Comparison of ENCODE assay signal across 8 cellular contexts in the genomic region with DNA sequence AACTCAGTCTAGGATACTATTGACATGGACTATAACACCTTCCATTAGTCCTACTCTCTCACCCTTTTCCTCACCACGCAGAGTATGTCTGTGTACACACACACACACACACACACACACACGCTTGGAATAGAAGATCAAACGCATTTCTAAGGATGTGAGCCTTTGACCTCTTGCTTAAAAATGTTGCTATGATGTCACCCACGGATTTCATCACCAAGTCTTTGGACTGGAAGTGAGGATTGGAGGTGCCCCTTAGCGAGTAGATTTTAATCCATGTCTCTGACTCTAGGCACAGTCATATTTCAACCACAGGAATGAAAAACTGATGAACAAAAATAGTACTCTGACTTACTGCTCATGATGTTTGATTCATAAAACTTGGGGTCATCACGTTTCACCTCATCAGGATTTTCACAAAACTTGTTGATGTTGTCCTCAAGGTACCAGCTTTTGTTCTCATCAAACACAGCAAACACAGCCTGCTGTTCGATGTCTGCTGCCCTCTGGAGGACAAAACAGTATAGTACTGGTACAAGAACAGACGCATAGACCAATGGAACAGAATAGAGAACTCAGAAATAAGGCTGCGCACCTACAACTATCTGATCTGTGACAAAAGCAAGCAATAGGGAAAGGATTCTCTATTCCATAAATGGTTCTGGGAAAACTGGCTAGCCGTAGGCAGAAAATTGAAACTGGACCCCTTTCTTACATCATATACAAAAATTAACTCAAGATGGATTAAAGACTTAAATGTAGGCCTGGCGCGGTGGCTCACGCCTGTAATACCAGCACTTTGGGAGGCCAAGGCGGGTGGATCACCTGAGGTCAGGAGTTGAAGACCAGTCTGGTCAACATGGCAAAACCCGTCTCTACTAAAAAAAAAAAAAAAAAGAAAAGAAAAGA. TPM values are rescaled to one million over a fixed set of nuclear protein-coding genes. Genes with fewer than 3 reads are reported as not detected.
DNase-seq lines count a peak whose midpoint lies in the region; ATAC-seq, FAIRE-seq and TF ChIP-seq lines count a peak whose summit lies in the region.

No MANE protein-coding gene starts in this region.

- H3K79me2 ChIP-seq in neural cell (replicated peaks; ENCODE audit: insufficient read depth, low read length): no peaks in the 10 kb centered on the region

- H3K4me1 ChIP-seq in upper lobe of left lung: no peaks in the 10 kb centered on the region

- no peaks in the 10 kb centered on the region for H3K9me2 ChIP-seq in neural cell (ENCODE audit: insufficient read depth, low read length)

- in situ Hi-C loops in ACHN (cut with HindIII; ENCODE audit: low pct_ligation_motif_present, low pct_unique_long_range_greater_than_20kb, low sequenced_read_pairs): no loop called here

- H3F3A ChIP-seq in neural cell (ENCODE audit: insufficient read depth, low read length, poor library complexity, severe bottlenecking): no peaks in the 10 kb centered on the region

- peak overlapping the region; percentile 23 for H3K4me2 ChIP-seq in neural cell (ENCODE audit: low read length)

- TF ChIP-seq EP300 in neural cell (conservative IDR thresholded peaks at IDR 0.05; ENCODE audit: poor library complexity, severe bottlenecking) (no peak), upper lobe of left lung (IDR thresholded peaks at IDR 0.05) (no peak)

- H3K36me3 ChIP-seq in neural cell (ENCODE audit: insufficient read depth, low read length): no peaks in the 10 kb centered on the region
- H3K36me3 ChIP-seq in upper lobe of left lung: peaks cover 0 to 2% (median 0%) of the 10 kb centered on the region in 4 donors

- ATAC-seq in HG03442 (IDR thresholded peaks at IDR 0.05; ENCODE audit: unreplicated experiment) (peak; percentile 75), upper lobe of left lung (ENCODE audit: low FRiP score in 2 of 2) (peak; percentile 89 to 92)

- TF ChIP-seq POLR2A in GM12891 (IDR thresholded peaks at IDR 0.05; ENCODE audit: low read depth, low read length): no peak
- TF ChIP-seq POLR2A in upper lobe of left lung (IDR thresholded peaks at IDR 0.05): no peak

- H3K4me3 ChIP-seq in neural cell (ENCODE audit: low read length) (peak overlapping the region; percentile 3), upper lobe of left lung (no peak overlapping the region)

- TF ChIP-seq CTCF in neural cell (IDR thresholded peaks at IDR 0.05; ENCODE audit: poor library complexity, severe bottlenecking): peak; percentile 81
- TF ChIP-seq CTCF in upper lobe of left lung (IDR thresholded peaks at IDR 0.05): peak; percentile 56 to 85 (median 72)

- no peak overlapping the region for H2AFZ ChIP-seq in neural cell (ENCODE audit: low read depth, low read length)

- 54 to 57% methylated on average over 15 of the region's 15 CpGs for WGBS in upper lobe of left lung, 2 donors

- peak; percentile 85 for FAIRE-seq in GM12891 (lab: Jason Lieb, UNC)

- H3K9ac ChIP-seq in neural cell (ENCODE audit: low read length): peak overlapping the region; percentile 5

- H3K27me3 ChIP-seq in neural cell (ENCODE audit: insufficient read depth, low read depth, low read length) (no peaks in the 10 kb centered on the region), upper lobe of left lung (no peaks in the 10 kb centered on the region)

- H3K9me3 ChIP-seq in neural cell (ENCODE audit: low read length) (no peaks in the 10 kb centered on the region), upper lobe of left lung (no peaks in the 10 kb centered on the region)

- no peaks in the 10 kb centered on the region for H4K20me1 ChIP-seq in neural cell (ENCODE audit: insufficient read depth)

- H3K27ac ChIP-seq in neural cell (ENCODE audit: low read length) (peak overlapping the region; percentile 60), upper lobe of left lung (no peak overlapping the region)

- DNase-seq in ACHN (peak; percentile 75), GM12891 (ENCODE audit: insufficient read length, low spot score) (no peak), NCI-H748 treated with DMSO at 0.1 percent for 48 hours (lab: John Stamatoyannopoulos, UW) (peak; percentile 43), fibroblast of peridontal ligament (ENCODE audit: extremely low read depth) (peak; percentile 85), upper lobe of left lung (peak in 1 of 2 donors; percentile 51)
- peak; percentile 31 for DNase-seq in activated CD8-positive, alpha-beta memory T cell treated with anti-CD3 and anti-CD28 coated beads, Interleukin-2, amount 50 U/mL, for 4 hours

- TF ChIP-seq RAD21 in neural cell (conservative IDR thresholded peaks at IDR 0.05): peak; percentile 78

TF ChIP-seq in GM12891, 5 proteins besides CTCF, POLR2A, EP300 and RAD21:
- TF ChIP-seq TAF1 (IDR thresholded peaks at IDR 0.05; ENCODE audit: low read depth, low read length) (no peak), POU2F2 (IDR thresholded peaks at IDR 0.05; ENCODE audit: low read depth, low read length) (no peak), POLR2AphosphoS5 (IDR thresholded peaks at IDR 0.05; ENCODE audit: low read depth, low read length) (no peak), SPI1 (IDR thresholded peaks at IDR 0.05; ENCODE audit: low read depth, low read length) (no peak), PAX5 (IDR thresholded peaks at IDR 0.05; ENCODE audit: insufficient read depth, low read length, severe bottlenecking) (no peak)

TF ChIP-seq in neural cell, 6 proteins besides CTCF, POLR2A, EP300 and RAD21:
- TF ChIP-seq EZH2 (IDR thresholded peaks at IDR 0.05; ENCODE audit: borderline replicate concordance, insufficient read depth, low read length, poor library complexity, severe bottlenecking) (no peak), TAF1 (IDR thresholded peaks at IDR 0.05; ENCODE audit: low read depth) (no peak), MXI1 (conservative IDR thresholded peaks at IDR 0.05; ENCODE audit: poor library complexity, severe bottlenecking) (no peak), SMC3 (conservative IDR thresholded peaks at IDR 0.05; ENCODE audit: poor library complexity) (peak; percentile 78), REST (IDR thresholded peaks at IDR 0.05; ENCODE audit: borderline replicate concordance) (no peak), POLR2AphosphoS5 (IDR thresholded peaks at IDR 0.05) (no peak)

RNA-seq across cellular contexts. Expression of gene F5, which starts 39.9 kb away (rescaled TPM):
- not detected for polyA plus RNA-seq in GM12891 (2012; ENCODE audit: low read depth, missing spikeins)
- 0.10 TPM in 1 of 2 replicates, not detected in the other for polyA plus RNA-seq in neural cell
- polyA minus RNA-seq in neural cell: 0.24 and 0.69 TPM in 2 replicates
- total RNA-seq in upper lobe of left lung: 1 to 10 TPM in 5 of 6 donors, under 1 TPM in 1; 0.89 to 6.5 (median 2.2) TPM
